In the genomic region with DNA sequence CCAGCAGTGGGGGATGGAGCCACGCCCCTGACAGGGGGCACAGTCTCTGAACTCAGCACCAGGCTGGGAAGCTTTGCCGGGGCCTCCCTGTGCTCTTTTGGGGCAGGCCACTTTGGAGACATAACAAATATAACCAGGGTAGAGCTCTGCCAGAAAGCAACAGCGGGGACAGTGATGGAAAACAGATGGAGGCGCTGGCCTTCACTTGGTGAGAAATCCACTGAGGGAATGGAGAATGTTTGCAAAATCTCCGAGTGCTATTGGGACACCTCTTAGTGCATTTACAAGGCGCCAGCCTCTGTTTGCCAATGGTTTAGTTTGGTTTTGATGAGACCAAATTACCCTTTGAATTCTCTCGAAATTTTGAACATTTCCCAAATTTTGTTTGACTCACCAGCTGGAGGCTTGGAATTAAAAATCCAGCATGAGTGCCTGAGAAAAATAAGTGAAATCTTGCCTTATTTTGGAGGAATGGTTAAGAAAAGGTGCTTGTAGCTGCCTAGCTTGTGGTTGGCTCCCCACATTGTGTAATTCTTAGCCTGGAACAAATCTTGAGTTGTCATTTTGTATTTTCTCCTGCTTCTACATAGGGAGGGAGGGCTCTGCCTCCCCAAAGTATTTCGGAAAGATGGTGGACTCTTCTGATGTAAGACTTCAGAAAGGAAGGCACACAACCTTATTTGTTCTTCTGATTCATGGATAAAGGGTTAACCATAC, we compare ENCODE assay signal across 20 cellular contexts.
DNase-seq lines count a peak whose midpoint lies in the region; ATAC-seq and TF ChIP-seq lines count a peak whose summit lies in the region.
"Had no signal": no experiment of that assay in that cellular context is flagged by ENCODE, and none has a peak within 500 bp of the region (broad histone marks: within the 10 kb centered on the region; RNA-seq: fewer than 3 reads in every experiment).

No MANE protein-coding gene starts in this region.

- peak; percentile 90 for ATAC-seq in right cardiac atrium
- ATAC-seq in gastrocnemius medialis = peak; percentile 63 to 79
- no peak for ATAC-seq in HG02885 (IDR thresholded peaks at IDR 0.05; ENCODE audit: poor library complexity, unreplicated experiment)
- ATAC-seq: A549; CD8-positive, alpha-beta T cell had no signal

- H3K27ac ChIP-seq in right cardiac atrium (ENCODE audit: low read length) (no peak overlapping the region), gastrocnemius medialis (peak overlapping the region in 3 of 4 donors; percentile 13 to 33 (median 20))
- H3K27ac ChIP-seq: A549, brain microvascular endothelial cell, hepatocyte had no signal

- H3K36me3 Mint-ChIP-seq in CD14-positive monocyte = peaks cover 5 to 7% of the 10 kb centered on the region in 2 donors
- H3K36me3 Mint-ChIP-seq in activated CD4-positive, alpha-beta T cell treated with anti-CD3 and anti-CD28 coated beads, Interleukin-2, amount 10 ng/mL, durations not matched to agents 7 days and 5 days (ENCODE audit: low read depth) = no peaks in the 10 kb centered on the region
- no peaks in the 10 kb centered on the region for H3K36me3 Mint-ChIP-seq in activated T-cell treated with anti-CD3 and anti-CD28 coated beads, Interleukin-2, amount 50 U/mL, for 24 hours (ENCODE audit: low read depth)
- H3K36me3 Mint-ChIP-seq: CD8-positive, alpha-beta T cell had no signal

- H3K9me3 ChIP-seq in right cardiac atrium (ENCODE audit: control insufficient read depth, low read length) (no peaks in the 10 kb centered on the region), gastrocnemius medialis (no peaks in the 10 kb centered on the region)
- H3K9me3 ChIP-seq: A549 had no signal

- H3K4me1 ChIP-seq in right cardiac atrium (ENCODE audit: control insufficient read depth, insufficient read depth, low read length) (no peaks in the 10 kb centered on the region), gastrocnemius medialis (no peaks in the 10 kb centered on the region)
- H3K4me1 ChIP-seq: A549 had no signal

- CTCF ChIA-PET in activated CD4-positive, alpha-beta T cell treated with anti-CD3 and anti-CD28 coated beads, Interleukin-2, amount 10 ng/mL, durations not matched to agents 7 days and 5 days (lab: Charles Lee) = no interaction called here

- peaks cover 10% of the 10 kb centered on the region for H3K4me1 Mint-ChIP-seq in CD14-positive monocyte
- H3K4me1 Mint-ChIP-seq in activated CD4-positive, alpha-beta T cell treated with anti-CD3 and anti-CD28 coated beads, Interleukin-2, amount 10 ng/mL, durations not matched to agents 7 days and 5 days = no peaks in the 10 kb centered on the region
- no peaks in the 10 kb centered on the region for H3K4me1 Mint-ChIP-seq in activated T-cell treated with anti-CD3 and anti-CD28 coated beads, Interleukin-2, amount 50 U/mL, for 24 hours (ENCODE audit: low read depth)
- H3K4me1 Mint-ChIP-seq: activated CD4-positive, alpha-beta T cell treated with anti-CD3 and anti-CD28 coated beads, Interleukin-2, amount 10 ng/mL, durations not matched to agents 24 days and 14 days had no signal

- H3K4me3 Mint-ChIP-seq in CD14-positive monocyte = no peak overlapping the region
- no peak overlapping the region for H3K4me3 Mint-ChIP-seq in activated CD4-positive, alpha-beta T cell treated with anti-CD3 and anti-CD28 coated beads, Interleukin-2, amount 10 ng/mL, durations not matched to agents 7 days and 5 days
- H3K4me3 Mint-ChIP-seq in activated T-cell treated with anti-CD3 and anti-CD28 coated beads, Interleukin-2, amount 50 U/mL, for 24 hours = no peak overlapping the region
- H3K4me3 Mint-ChIP-seq: activated CD4-positive, alpha-beta T cell treated with anti-CD3 and anti-CD28 coated beads, Interleukin-2, amount 10 ng/mL, durations not matched to agents 24 days and 14 days; activated naive CD4-positive, alpha-beta T cell treated with anti-CD3 and anti-CD28 coated beads for 36 hours; CD8-positive, alpha-beta T cell had no signal

- peaks cover 2 to 11% (median 5%) of the 10 kb centered on the region in 7 donors for H3K9me3 Mint-ChIP-seq in CD14-positive monocyte
- H3K9me3 Mint-ChIP-seq in activated CD4-positive, alpha-beta T cell treated with anti-CD3 and anti-CD28 coated beads, Interleukin-2, amount 10 ng/mL, durations not matched to agents 7 days and 5 days = no peaks in the 10 kb centered on the region
- H3K9me3 Mint-ChIP-seq in activated T-cell treated with anti-CD3 and anti-CD28 coated beads, Interleukin-2, amount 50 U/mL, for 24 hours = peaks cover 9% of the 10 kb centered on the region
- H3K9me3 Mint-ChIP-seq: activated CD4-positive, alpha-beta T cell treated with anti-CD3 and anti-CD28 coated beads, Interleukin-2, amount 10 ng/mL, durations not matched to agents 24 days and 14 days had no signal

- no peaks in the 10 kb centered on the region for H3K36me3 ChIP-seq in gastrocnemius medialis
- H3K36me3 ChIP-seq: brain microvascular endothelial cell had no signal

- H3K4me3 ChIP-seq in right cardiac atrium (ENCODE audit: low read length) (no peak overlapping the region), gastrocnemius medialis (no peak overlapping the region)
- H3K4me3 ChIP-seq: A549, hepatocyte had no signal

- DNase-seq in AG09319 (ENCODE audit: extremely low read depth, low read depth) = peak; percentile 81
- peak; percentile 44 for DNase-seq in cerebellar cortex (ENCODE audit: low spot score)
- peak; percentile 78 to 90 (median 83) for DNase-seq in right cardiac atrium
- DNase-seq in gastrocnemius medialis = peak; percentile 34 to 65
- DNase-seq in CD14-positive monocyte (ENCODE audit: low spot score) = no peak
- no peak for DNase-seq in activated CD4-positive, alpha-beta T cell treated with anti-CD3 and anti-CD28 coated beads, Interleukin-2, amount 10 ng/mL, durations not matched to agents 7 days and 5 days
- no peak for DNase-seq in activated T-cell treated with anti-CD3 and anti-CD28 coated beads, Interleukin-2, amount 50 U/mL, for 24 hours
- DNase-seq: activated CD4-positive, alpha-beta T cell treated with anti-CD3 and anti-CD28 coated beads, Interleukin-2, amount 10 ng/mL, durations not matched to agents 24 days and 14 days; activated naive CD4-positive, alpha-beta T cell treated with anti-CD3 and anti-CD28 coated beads for 36 hours; brain microvascular endothelial cell; CD8-positive, alpha-beta T cell; DMS79 treated with DMSO at 0.1 percent for 48 hours; NCI-H1436; NCI-H345; NK-92 treated with Interleukin-12 subunit alpha and Interleukin-12 subunit beta, amount 100 ng/mL, for 24 hours; RPMI8226; trophoblast cell had no signal

- WGBS in right cardiac atrium = 69% methylated on average over 8 of the region's 8 CpGs

- POLR2A ChIA-PET in activated CD4-positive, alpha-beta T cell treated with anti-CD3 and anti-CD28 coated beads, Interleukin-2, amount 10 ng/mL, durations not matched to agents 7 days and 5 days (lab: Charles Lee) = no interaction called here

- TF ChIP-seq POLR2A in gastrocnemius medialis (IDR thresholded peaks at IDR 0.05) = no peak

- H3K27me3 ChIP-seq in right cardiac atrium (ENCODE audit: control insufficient read depth, insufficient read depth) = no peaks in the 10 kb centered on the region
- H3K27me3 ChIP-seq in gastrocnemius medialis = no peaks in the 10 kb centered on the region
- H3K27me3 ChIP-seq: brain microvascular endothelial cell, hepatocyte had no signal

- H3K27ac Mint-ChIP-seq in CD14-positive monocyte = no peak overlapping the region
- H3K27ac Mint-ChIP-seq in activated CD4-positive, alpha-beta T cell treated with anti-CD3 and anti-CD28 coated beads, Interleukin-2, amount 10 ng/mL, durations not matched to agents 7 days and 5 days = no peak overlapping the region
- no peak overlapping the region for H3K27ac Mint-ChIP-seq in activated T-cell treated with anti-CD3 and anti-CD28 coated beads, Interleukin-2, amount 50 U/mL, for 24 hours
- H3K27ac Mint-ChIP-seq: activated CD4-positive, alpha-beta T cell treated with anti-CD3 and anti-CD28 coated beads, Interleukin-2, amount 10 ng/mL, durations not matched to agents 24 days and 14 days; activated naive CD4-positive, alpha-beta T cell treated with anti-CD3 and anti-CD28 coated beads for 36 hours; CD8-positive, alpha-beta T cell had no signal

- TF ChIP-seq CTCF in AG09319 (IDR thresholded peaks at IDR 0.05; ENCODE audit: low read depth, low read length) = no peak
- TF ChIP-seq CTCF in gastrocnemius medialis (IDR thresholded peaks at IDR 0.05 in 4 of 5, conservative IDR thresholded peaks at IDR 0.05 in 1 of 5) = no peak
- no peak for TF ChIP-seq CTCF in CD14-positive monocyte (IDR thresholded peaks at IDR 0.05)

- intact Hi-C loops in right cardiac atrium (cut with DNase I) (no loop called here), gastrocnemius medialis (cut with DNase I; ENCODE audit: low total_unique reads) (no loop called here), CD14-positive monocyte (cut with micrococcal nuclease) (no loop called here)

- in situ Hi-C loops in gastrocnemius medialis (cut with MboI; ENCODE audit: low sequenced_read_pairs in 4 of 4) = no loop called here

- no peaks in the 10 kb centered on the region for H3K27me3 Mint-ChIP-seq in CD14-positive monocyte (ENCODE audit: low read depth in 3 of 3)
- H3K27me3 Mint-ChIP-seq in activated CD4-positive, alpha-beta T cell treated with anti-CD3 and anti-CD28 coated beads, Interleukin-2, amount 10 ng/mL, durations not matched to agents 7 days and 5 days = no peaks in the 10 kb centered on the region
- no peaks in the 10 kb centered on the region for H3K27me3 Mint-ChIP-seq in activated T-cell treated with anti-CD3 and anti-CD28 coated beads, Interleukin-2, amount 50 U/mL, for 24 hours
- H3K27me3 Mint-ChIP-seq: activated CD4-positive, alpha-beta T cell treated with anti-CD3 and anti-CD28 coated beads, Interleukin-2, amount 10 ng/mL, durations not matched to agents 24 days and 14 days had no signal

Comparison
In these comparisons a context has a peak if more than half of its experiments do, and no peak if none do; other contexts are left out.
1. DNase-seq: peak in AG09319 (single experiment), cerebellar cortex (single experiment), right cardiac atrium (3 of 3) and gastrocnemius medialis (2 of 2); none in CD14-positive monocyte (single experiment), activated CD4-positive, alpha-beta T cell treated with anti-CD3 and anti-CD28 coated beads, Interleukin-2, amount 10 ng/mL, durations not matched to agents 7 days and 5 days (single experiment) and activated T-cell treated with anti-CD3 and anti-CD28 coated beads, Interleukin-2, amount 50 U/mL, for 24 hours (single experiment).